In genomic region chr6:56691201-56691595, GRCh38 we compare ENCODE assay signal across 14 cellular contexts. TPM values are rescaled to one million over a fixed set of nuclear protein-coding genes. Genes with fewer than 3 reads are reported as not detected.
DNase-seq lines count a peak whose midpoint lies in the region; FAIRE-seq and TF ChIP-seq lines count a peak whose summit lies in the region.
"Had no signal": no experiment of that assay in that cellular context is flagged by ENCODE, and none has a peak within 500 bp of the region (broad histone marks: within the 10 kb centered on the region; RNA-seq: fewer than 3 reads in every experiment).

No MANE protein-coding gene starts in this region.

- TF ChIP-seq CTCF in HFFc6 (IDR thresholded peaks at IDR 0.05) (no peak), cardiac fibroblast (IDR thresholded peaks at IDR 0.05; ENCODE audit: low read depth, low read length) (no peak), kidney (IDR thresholded peaks at IDR 0.05; ENCODE audit: borderline replicate concordance, extremely low read depth, insufficient read depth) (no peak), OCI-LY7 (conservative IDR thresholded peaks at IDR 0.05; ENCODE audit: low read length) (no peak)

- H3K4me1 ChIP-seq in kidney (ENCODE audit: control insufficient read depth in 1 of 2, insufficient read depth in 1 of 2, low read depth in 1 of 2, low read length in 2 of 2) (peaks cover 0 to 3% of the 10 kb centered on the region in 2 donors), stomach smooth muscle (ENCODE audit: control insufficient read depth, insufficient read depth, low read length) (peaks cover 3% of the 10 kb centered on the region), OCI-LY7 (ENCODE audit: insufficient read depth, low read length, poor library complexity, severe bottlenecking) (no peaks in the 10 kb centered on the region)

- H4K20me1 ChIP-seq in OCI-LY7 (ENCODE audit: insufficient read depth, low read length), result no peaks in the 10 kb centered on the region

- H3K27ac Mint-ChIP-seq in HFFc6, result peak overlapping the region; percentile 92
- H3K27ac Mint-ChIP-seq: dendritic cell treated with granulocyte-macrophage colony-stimulating factor and Interleukin-4, amounts not matched to agents 40 ng/mL and 50 ng/mL, for 4 days; naive B cell had no signal

- peaks cover 62% of the 10 kb centered on the region for H3K36me3 Mint-ChIP-seq in HFFc6 (ENCODE audit: low read depth)
- H3K36me3 Mint-ChIP-seq: naive B cell had no signal

- no TSS peak for BruUV-seq in OCI-LY7 (replicated peaks; lab: Mats Ljungman, UMichigan)

- DNase-seq in HFFc6, result no peak
- no peak for DNase-seq in cardiac fibroblast (ENCODE audit: low read depth in 2 of 2)
- no peak for DNase-seq in kidney
- DNase-seq in OCI-LY7 (ENCODE audit: low spot score), result no peak
- DNase-seq in activated T-cell treated with anti-CD3 and anti-CD28 coated beads, Interleukin-2, amount 50 U/mL, for 48 hours, result no peak
- DNase-seq in stimulated activated CD8-positive, alpha-beta memory T cell treated with anti-CD3 and anti-CD28 coated beads, Interleukin-4, amount 100 ng/mL, for 48 hours, result no peak
- DNase-seq in NCI-H69 (lab: John Stamatoyannopoulos, UW), result no peak
- DNase-seq: activated gamma-delta T cell, naive B cell, NCI-H82 had no signal

- H3K4me1 Mint-ChIP-seq in HFFc6 (ENCODE audit: low read depth), result peaks cover 88% of the 10 kb centered on the region
- H3K4me1 Mint-ChIP-seq: naive B cell had no signal

- H3K79me2 ChIP-seq in OCI-LY7 (ENCODE audit: insufficient read depth, low read depth, low read length), result no peaks in the 10 kb centered on the region

- no peak overlapping the region for H2AFZ ChIP-seq in OCI-LY7 (ENCODE audit: low read length)
- H2AFZ ChIP-seq: GM23338 had no signal

- H3K27me3 Mint-ChIP-seq in HFFc6 (ENCODE audit: insufficient read depth), result peaks cover 3% of the 10 kb centered on the region
- H3K27me3 Mint-ChIP-seq: dendritic cell treated with granulocyte-macrophage colony-stimulating factor and Interleukin-4, amounts not matched to agents 40 ng/mL and 50 ng/mL, for 4 days; naive B cell had no signal

- intact Hi-C loops in kidney (cut with DNase I), result loop anchor here (10.0 kb wide), 1 partner anchor 56 kb away; no protein-coding TSS in a partner anchor
- intact Hi-C loops in OCI-LY7 (cut with micrococcal nuclease; ENCODE audit: unreplicated experiment), result no loop called here

- no peak for FAIRE-seq in kidney (lab: Jason Lieb, UNC)
- FAIRE-seq: HTR-8/SVneo had no signal

- POLR2A ChIA-PET in OCI-LY7 (lab: Charles Lee), result no interaction called here

- no peaks in the 10 kb centered on the region for H3K27me3 ChIP-seq in stomach smooth muscle (ENCODE audit: control insufficient read depth in 1 of 2, insufficient read depth in 2 of 2, low read length in 2 of 2)

- H3K9me3 ChIP-seq in kidney (ENCODE audit: control insufficient read depth in 1 of 2, low read length in 2 of 2), result no peaks in the 10 kb centered on the region
- H3K9me3 ChIP-seq in stomach smooth muscle (ENCODE audit: control insufficient read depth in 2 of 2, low read length in 2 of 2), result no peaks in the 10 kb centered on the region
- no peaks in the 10 kb centered on the region for H3K9me3 ChIP-seq in OCI-LY7 (ENCODE audit: low read length)

- no peak overlapping the region for H3K4me2 ChIP-seq in OCI-LY7 (ENCODE audit: low read length)
- H3K4me2 ChIP-seq: GM23338 had no signal

- H3K9ac ChIP-seq in kidney (ENCODE audit: low read length in 2 of 2) (no peak overlapping the region), stomach smooth muscle (ENCODE audit: low read length in 2 of 2) (no peak overlapping the region)

- no peaks in the 10 kb centered on the region for H3K9me2 ChIP-seq in OCI-LY7 (ENCODE audit: insufficient read depth, low read length)

- H3K27ac ChIP-seq in kidney (ENCODE audit: low read depth in 2 of 2, low read length in 2 of 2), result peak overlapping the region in 1 of 2 donors; percentile 50
- H3K27ac ChIP-seq in stomach smooth muscle (ENCODE audit: low read length), result no peak overlapping the region
- H3K27ac ChIP-seq in OCI-LY7 (ENCODE audit: low read depth, low read length, poor library complexity, severe bottlenecking), result no peak overlapping the region

- peak overlapping the region; percentile 39 to 49 for H3K4me3 ChIP-seq in cardiac fibroblast (replicated peaks in 1 of 2; ENCODE audit: low read depth in 2 of 2, low read length in 2 of 2)
- H3K4me3 ChIP-seq in kidney (ENCODE audit: low read length in 2 of 2), result peak overlapping the region; percentile 53 to 60
- H3K4me3 ChIP-seq in stomach smooth muscle (ENCODE audit: low read length in 2 of 2), result peak overlapping the region; percentile 44 to 68
- no peak overlapping the region for H3K4me3 ChIP-seq in OCI-LY7 (ENCODE audit: low read depth, low read length, poor library complexity, severe bottlenecking)
- H3K4me3 ChIP-seq: GM23338 had no signal

- CTCF ChIA-PET in OCI-LY7 (lab: Charles Lee; ENCODE audit: unreplicated experiment), result no interaction called here

- H3K36me3 ChIP-seq in kidney (ENCODE audit: control insufficient read depth in 1 of 2, insufficient read depth in 2 of 2, low read length in 2 of 2) (no peaks in the 10 kb centered on the region), stomach smooth muscle (ENCODE audit: control insufficient read depth in 2 of 2, insufficient read depth in 2 of 2, low read length in 2 of 2) (no peaks in the 10 kb centered on the region), OCI-LY7 (ENCODE audit: insufficient read depth, low read length) (no peaks in the 10 kb centered on the region)

- peak overlapping the region; percentile 88 for H3K4me3 Mint-ChIP-seq in HFFc6
- H3K4me3 Mint-ChIP-seq: dendritic cell treated with granulocyte-macrophage colony-stimulating factor and Interleukin-4, amounts not matched to agents 40 ng/mL and 50 ng/mL, for 4 days; GM23338; naive B cell had no signal

- peaks cover 3% of the 10 kb centered on the region; the same call in 1 of the 2 replicates for H3K9me3 Mint-ChIP-seq in HFFc6
- H3K9me3 Mint-ChIP-seq: dendritic cell treated with granulocyte-macrophage colony-stimulating factor and Interleukin-4, amounts not matched to agents 40 ng/mL and 50 ng/mL, for 4 days; GM23338; naive B cell had no signal

RNA-seq across cellular contexts. Expression of gene DST, which starts 48.5 kb away (rescaled TPM):
- total RNA-seq in HFFc6 (2021; fragmentation: NEBNext Ultra II Directional; extraction: Animal tissue kit (Norgen Biotek cat#: 25700)), result 100 to 1,000 TPM; 246 to 408 (median 279) TPM
- 259 TPM for total RNA-seq in kidney
- polyA plus RNA-seq in kidney (ENCODE audit: insufficient read depth, low read depth, low replicate concordance), result 68.2 TPM
- 5.0 and 8.4 TPM in 2 replicates for total RNA-seq in OCI-LY7 (2014; rRNA removed; shearing (Covaris generic))
- 19.4 and 19.6 TPM in 2 replicates for total RNA-seq in OCI-LY7 (2022)

Comparison
In these comparisons a context has a peak if more than half of its experiments do, and no peak if none do; other contexts are left out.
1. RNA of gene DST, which starts 48.5 kb away (total RNA-seq): 246 to 408 TPM in HFFc6 and 259 TPM in kidney (single experiment); 5.0 to 19.6 TPM in OCI-LY7; every median in the first group is over 10 times any median in the second.